In genomic region chr10:91220194-91220953, GRCh38 we compare ENCODE assay signal across 8 cellular contexts. TPM values are rescaled to one million over a fixed set of nuclear protein-coding genes. Genes with fewer than 3 reads are reported as not detected.
DNase-seq lines count a peak whose midpoint lies in the region; ATAC-seq and TF ChIP-seq lines count a peak whose summit lies in the region.

Gene PCGF5 (plus strand): TSS chr10:91220663. CDS start chr10:91222872, 2,209 bp downstream.

- no peak within 1 kb of the TSS for H2AK5ac ChIP-seq in trophoblast cell (ENCODE audit: low read length)

- H3K4me3 Mint-ChIP-seq in HFFc6, result peak within 1 kb of the TSS; percentile 96
- peak within 1 kb of the TSS; percentile 89 for H3K4me3 Mint-ChIP-seq in activated naive CD8-positive, alpha-beta T cell treated with anti-CD3 and anti-CD28 coated beads, Interleukin-2, amount 50 U/mL, for 24 hours

- DNase-seq in HFFc6 (peak; percentile 86), MV-4-11 (lab: John Stamatoyannopoulos, UW) (peak; percentile 79), SW480 (ENCODE audit: low spot score) (peak; percentile 90), Right ventricle myocardium superior (peak; percentile 95), trophoblast cell (peak; percentile 80 to 86), tibial nerve (ENCODE audit: low spot score in 2 of 2) (peak; percentile 72 to 74)
- DNase-seq in activated naive CD8-positive, alpha-beta T cell treated with anti-CD3 and anti-CD28 coated beads, Interleukin-2, amount 50 U/mL, for 24 hours, result peak; percentile 92

- H3K36me3 Mint-ChIP-seq in HFFc6 (ENCODE audit: low read depth), result no peaks in the 10 kb centered on the region
- H3K36me3 Mint-ChIP-seq in activated naive CD8-positive, alpha-beta T cell treated with anti-CD3 and anti-CD28 coated beads, Interleukin-2, amount 50 U/mL, for 24 hours (ENCODE audit: low read depth), result peaks cover 22% of the 10 kb centered on the region

- peak within 1 kb of the TSS; percentile 87 for H3K4me2 ChIP-seq in trophoblast cell (ENCODE audit: low read length)

- ATAC-seq in activated naive CD8-positive, alpha-beta T cell treated with anti-CD3 and anti-CD28 coated beads, Interleukin-2, amount 50 U/mL, for 24 hours, result peak; percentile 100
- peak; percentile 99 for ATAC-seq in Right ventricle myocardium superior (ENCODE audit: poor library complexity)

- H3K27ac ChIP-seq in trophoblast cell (ENCODE audit: low read depth, low read length) (no peak within 1 kb of the TSS), tibial nerve (peak within 1 kb of the TSS; percentile 79 to 97 (median 94))

- no peaks in the 10 kb centered on the region for H3K79me1 ChIP-seq in trophoblast cell (ENCODE audit: low read length)

- H3K9me3 ChIP-seq in trophoblast cell (ENCODE audit: insufficient read depth, low read depth, low read length), result no peaks in the 10 kb centered on the region
- no peaks in the 10 kb centered on the region for H3K9me3 ChIP-seq in tibial nerve

- intact Hi-C loops in Right ventricle myocardium superior (cut with DNase I), result loop anchor here (10.0 kb wide), 1 partner anchor 56 kb away; no protein-coding TSS in a partner anchor

- no peak within 1 kb of the TSS for H3K4ac ChIP-seq in trophoblast cell (ENCODE audit: low read depth, low read length)

- H2AFZ ChIP-seq in trophoblast cell (ENCODE audit: insufficient read depth, low read length, poor library complexity), result peak within 1 kb of the TSS; percentile 14

- peak within 1 kb of the TSS; percentile 92 for H3K27ac Mint-ChIP-seq in HFFc6
- H3K27ac Mint-ChIP-seq in activated naive CD8-positive, alpha-beta T cell treated with anti-CD3 and anti-CD28 coated beads, Interleukin-2, amount 50 U/mL, for 24 hours, result peak within 1 kb of the TSS; percentile 82

- H3K4me3 ChIP-seq in trophoblast cell (ENCODE audit: low read depth, low read length), result peak within 1 kb of the TSS; percentile 78
- peak within 1 kb of the TSS; percentile 84 to 99 (median 91) for H3K4me3 ChIP-seq in tibial nerve

- no peaks in the 10 kb centered on the region; the same call in 1 of the 2 replicates for H3K27me3 Mint-ChIP-seq in HFFc6 (ENCODE audit: insufficient read depth)
- no peaks in the 10 kb centered on the region for H3K27me3 Mint-ChIP-seq in activated naive CD8-positive, alpha-beta T cell treated with anti-CD3 and anti-CD28 coated beads, Interleukin-2, amount 50 U/mL, for 24 hours

- no CpG with 5 or more reads among the region's 66 CpGs for WGBS in trophoblast cell (ENCODE audit: extremely low coverage, insufficient coverage, insufficient read length)
- 2% methylated on average over 24 to 35 of the region's 66 CpGs for whole genome bisulfite sequencing in tibial nerve, 2 donors

- peak; percentile 44 to 64 for TF ChIP-seq POLR2A in tibial nerve (IDR thresholded peaks at IDR 0.05)

- no peak within 1 kb of the TSS for H4K8ac ChIP-seq in trophoblast cell (ENCODE audit: low read depth, low read length)

- H3K79me2 ChIP-seq in trophoblast cell (ENCODE audit: control insufficient read depth, insufficient read depth, low read length, poor library complexity), result no peaks in the 10 kb centered on the region

- H3K27me3 ChIP-seq in trophoblast cell (ENCODE audit: insufficient read depth, low read length) (peaks cover 5% of the 10 kb centered on the region), tibial nerve (no peaks in the 10 kb centered on the region)

- no peak within 1 kb of the TSS for H2BK5ac ChIP-seq in trophoblast cell (ENCODE audit: low read depth, low read length, poor library complexity)

- no peaks in the 10 kb centered on the region for H3K9me3 Mint-ChIP-seq in HFFc6
- H3K9me3 Mint-ChIP-seq in activated naive CD8-positive, alpha-beta T cell treated with anti-CD3 and anti-CD28 coated beads, Interleukin-2, amount 50 U/mL, for 24 hours, result no peaks in the 10 kb centered on the region

- H3K9ac ChIP-seq in trophoblast cell (ENCODE audit: low read length), result peak within 1 kb of the TSS; percentile 63

- no peak within 1 kb of the TSS for H4K12ac ChIP-seq in trophoblast cell (ENCODE audit: low read depth, low read length)

- H3K14ac ChIP-seq in trophoblast cell (ENCODE audit: low read length), result no peak within 1 kb of the TSS

- H3K36me3 ChIP-seq in trophoblast cell (ENCODE audit: control insufficient read depth in 1 of 2, insufficient read depth in 2 of 2, low read length in 2 of 2) (no peaks in the 10 kb centered on the region), tibial nerve (no peaks in the 10 kb centered on the region)

- H2BK120ac ChIP-seq in trophoblast cell (ENCODE audit: insufficient read depth, low read length, poor library complexity), result no peak within 1 kb of the TSS

- peak; percentile 29; the same call in 1 of the 3 replicates for TF ChIP-seq CTCF in GM12872 (IDR thresholded peaks at IDR 0.05; ENCODE audit: insufficient read depth, low read depth, low read length)
- TF ChIP-seq CTCF in HFFc6 (IDR thresholded peaks at IDR 0.05), result peak; percentile 66
- peak; percentile 26 to 72 (median 48) for TF ChIP-seq CTCF in tibial nerve (IDR thresholded peaks at IDR 0.05)

- peak in 1 of 2 donors; percentile 70 for TF ChIP-seq EP300 in tibial nerve (IDR thresholded peaks at IDR 0.05)

- H2BK12ac ChIP-seq in trophoblast cell (ENCODE audit: low read length), result no peak within 1 kb of the TSS

- H3K23ac ChIP-seq in trophoblast cell (ENCODE audit: low read length), result no peak within 1 kb of the TSS

- H3K4me1 Mint-ChIP-seq in HFFc6 (ENCODE audit: low read depth), result peaks cover 33% of the 10 kb centered on the region
- peaks cover 41% of the 10 kb centered on the region for H3K4me1 Mint-ChIP-seq in activated naive CD8-positive, alpha-beta T cell treated with anti-CD3 and anti-CD28 coated beads, Interleukin-2, amount 50 U/mL, for 24 hours

- H3K18ac ChIP-seq in trophoblast cell (ENCODE audit: low read length), result no peak within 1 kb of the TSS

- H4K91ac ChIP-seq in trophoblast cell (ENCODE audit: low read depth, low read length), result no peak within 1 kb of the TSS

- H3K4me1 ChIP-seq in trophoblast cell (ENCODE audit: control insufficient read depth in 1 of 2, insufficient read depth in 2 of 2, low read length in 2 of 2), result peaks cover 2 to 3% of the 10 kb centered on the region in 2 experiments
- H3K4me1 ChIP-seq in tibial nerve, result peaks cover 0 to 51% (median 17%) of the 10 kb centered on the region in 4 donors

RNA-seq across cellular contexts. Expression of gene PCGF5, which starts in this region (rescaled TPM):
- 10 to 100 TPM; 23.5 to 36.9 (median 29.6) TPM for total RNA-seq in HFFc6 (2021; fragmentation: NEBNext Ultra II Directional; extraction: Animal tissue kit (Norgen Biotek cat#: 25700))
- 56.0 TPM for total RNA-seq in Right ventricle myocardium superior
- polyA plus RNA-seq in trophoblast cell (2013), result 6.8 and 7.2 TPM in 2 replicates
- total RNA-seq in tibial nerve, result 10 to 100 TPM; 29.6 to 59.9 (median 41.4) TPM
